In the genomic region with DNA sequence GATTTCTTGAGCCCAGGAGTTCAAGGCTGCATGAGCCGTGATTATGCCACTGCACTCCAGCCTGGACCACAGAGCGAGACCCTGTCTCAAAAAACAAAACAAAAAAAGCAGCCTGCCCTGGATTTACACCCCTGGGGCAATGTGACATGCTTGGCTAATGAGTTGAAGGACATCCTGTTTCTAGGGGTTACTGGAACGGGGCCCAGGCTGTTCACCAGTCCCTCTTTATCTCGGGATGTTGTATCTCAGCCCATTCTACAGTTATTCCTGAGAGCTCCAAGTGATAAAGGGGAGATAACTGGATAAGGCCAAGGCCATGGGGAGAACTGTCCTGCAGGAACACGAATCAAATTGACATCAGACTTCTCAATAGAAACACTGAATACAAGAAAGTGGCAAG, we compare ENCODE assay signal across 2 cellular contexts.
TF ChIP-seq lines count a peak whose summit lies in the region.

No MANE protein-coding gene starts in this region.

TF ChIP-seq in SK-N-SH, 30 proteins besides CTCF, POLR2A, EP300 and RAD21:
- TF ChIP-seq ELF1 (IDR thresholded peaks at IDR 0.05) (no peak), GATA2 (CRISPR knock-in tag; IDR thresholded peaks at IDR 0.05) (0 out of 2 replicates have a peak, but pooled peaks have one; percentile 23)
- TF ChIP-seq, protein P1, sequence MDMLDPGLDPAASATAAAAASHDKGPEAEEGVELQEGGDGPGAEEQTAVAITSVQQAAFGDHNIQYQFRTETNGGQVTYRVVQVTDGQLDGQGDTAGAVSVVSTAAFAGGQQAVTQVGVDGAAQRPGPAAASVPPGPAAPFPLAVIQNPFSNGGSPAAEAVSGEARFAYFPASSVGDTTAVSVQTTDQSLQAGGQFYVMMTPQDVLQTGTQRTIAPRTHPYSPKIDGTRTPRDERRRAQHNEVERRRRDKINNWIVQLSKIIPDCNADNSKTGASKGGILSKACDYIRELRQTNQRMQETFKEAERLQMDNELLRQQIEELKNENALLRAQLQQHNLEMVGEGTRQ (IDR thresholded peaks at IDR 0.05; ENCODE audit: borderline replicate concordance, low read depth, low read length), result no peak
TF ChIP-seq in SK-N-SH: peak in this region for 1.

TF ChIP-seq in SK-N-SH treated with all-trans-retinoic acid at 6 μM for 48 hours, 23 proteins besides CTCF, POLR2A, EP300 and RAD21:
- TF ChIP-seq SNAI2 (CRISPR knock-in tag; IDR thresholded peaks at IDR 0.05), result no peak
- TF ChIP-seq, protein P2, sequence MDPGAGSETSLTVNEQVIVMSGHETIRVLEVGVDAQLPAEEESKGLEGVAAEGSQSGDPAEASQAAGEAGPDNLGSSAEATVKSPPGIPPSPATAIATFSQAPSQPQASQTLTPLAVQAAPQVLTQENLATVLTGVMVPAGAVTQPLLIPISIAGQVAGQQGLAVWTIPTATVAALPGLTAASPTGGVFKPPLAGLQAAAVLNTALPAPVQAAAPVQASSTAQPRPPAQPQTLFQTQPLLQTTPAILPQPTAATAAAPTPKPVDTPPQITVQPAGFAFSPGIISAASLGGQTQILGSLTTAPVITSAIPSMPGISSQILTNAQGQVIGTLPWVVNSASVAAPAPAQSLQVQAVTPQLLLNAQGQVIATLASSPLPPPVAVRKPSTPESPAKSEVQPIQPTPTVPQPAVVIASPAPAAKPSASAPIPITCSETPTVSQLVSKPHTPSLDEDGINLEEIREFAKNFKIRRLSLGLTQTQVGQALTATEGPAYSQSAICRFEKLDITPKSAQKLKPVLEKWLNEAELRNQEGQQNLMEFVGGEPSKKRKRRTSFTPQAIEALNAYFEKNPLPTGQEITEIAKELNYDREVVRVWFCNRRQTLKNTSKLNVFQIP (CRISPR knock-in tag; IDR thresholded peaks at IDR 0.05; ENCODE audit: borderline replicate concordance, low read depth), result no peak
- TF ChIP-seq ZFP3 (CRISPR knock-in tag; IDR thresholded peaks at IDR 0.05), result no peak
- no peak for TF ChIP-seq GLIS3 (CRISPR knock-in tag; IDR thresholded peaks at IDR 0.05)
- TF ChIP-seq CSDC2 (CRISPR knock-in tag; IDR thresholded peaks at IDR 0.05), result no peak
- no peak for TF ChIP-seq ZNF8 (CRISPR knock-in tag; IDR thresholded peaks at IDR 0.05)
- no peak for TF ChIP-seq RARB (CRISPR knock-in tag; IDR thresholded peaks at IDR 0.05)
- no peak for TF ChIP-seq ZFP30 (CRISPR knock-in tag; IDR thresholded peaks at IDR 0.05)
- TF ChIP-seq, protein P3, sequence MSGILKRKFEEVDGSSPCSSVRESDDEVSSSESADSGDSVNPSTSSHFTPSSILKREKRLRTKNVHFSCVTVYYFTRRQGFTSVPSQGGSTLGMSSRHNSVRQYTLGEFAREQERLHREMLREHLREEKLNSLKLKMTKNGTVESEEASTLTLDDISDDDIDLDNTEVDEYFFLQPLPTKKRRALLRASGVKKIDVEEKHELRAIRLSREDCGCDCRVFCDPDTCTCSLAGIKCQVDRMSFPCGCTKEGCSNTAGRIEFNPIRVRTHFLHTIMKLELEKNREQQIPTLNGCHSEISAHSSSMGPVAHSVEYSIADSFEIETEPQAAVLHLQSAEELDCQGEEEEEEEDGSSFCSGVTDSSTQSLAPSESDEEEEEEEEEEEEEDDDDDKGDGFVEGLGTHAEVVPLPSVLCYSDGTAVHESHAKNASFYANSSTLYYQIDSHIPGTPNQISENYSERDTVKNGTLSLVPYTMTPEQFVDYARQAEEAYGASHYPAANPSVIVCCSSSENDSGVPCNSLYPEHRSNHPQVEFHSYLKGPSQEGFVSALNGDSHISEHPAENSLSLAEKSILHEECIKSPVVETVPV (CRISPR knock-in tag; IDR thresholded peaks at IDR 0.05), result no peak
- TF ChIP-seq PPARA (CRISPR knock-in tag; IDR thresholded peaks at IDR 0.05; ENCODE audit: borderline replicate concordance), result no peak
- no peak for TF ChIP-seq ZNF565 (CRISPR knock-in tag; conservative IDR thresholded peaks at IDR 0.05; ENCODE audit: low read depth)
- TF ChIP-seq ARNTL (CRISPR knock-in tag; IDR thresholded peaks at IDR 0.05; ENCODE audit: borderline replicate concordance, low read depth), result no peak
TF ChIP-seq in SK-N-SH treated with all-trans-retinoic acid at 6 μM for 48 hours: peak in this region for 0.
